ENCODE assay signal across 9 cellular contexts in genomic region chr20:62643521-62644043, GRCh38. TPM values are rescaled to one million over a fixed set of nuclear protein-coding genes. Genes with fewer than 3 reads are reported as not detected.
DNase-seq lines count a peak whose midpoint lies in the region; ATAC-seq, FAIRE-seq and TF ChIP-seq lines count a peak whose summit lies in the region.
"Had no signal": no experiment of that assay in that cellular context is flagged by ENCODE, and none has a peak within 500 bp of the region (broad histone marks: within the 10 kb centered on the region; RNA-seq: fewer than 3 reads in every experiment).

No MANE protein-coding gene starts in this region.

- H3K27me3 Mint-ChIP-seq in glutamatergic neuron (ENCODE audit: unreplicated experiment): peaks cover 20% of the 10 kb centered on the region

- H2AFZ ChIP-seq in SU-DHL-6 (ENCODE audit: low read depth, low read length, severe bottlenecking): no peak overlapping the region

- TF ChIP-seq CTCF in SU-DHL-6 (IDR thresholded peaks at IDR 0.05; ENCODE audit: insufficient read depth, low read length, poor library complexity, severe bottlenecking) (no peak), glutamatergic neuron (IDR thresholded peaks at IDR 0.05; ENCODE audit: partially characterized antibody, unreplicated experiment) (no peak)

- no peak for DNase-seq in H7
- no peak for DNase-seq in glutamatergic neuron
- no peak for DNase-seq in NCI-H82 treated with DMSO at 0.1 percent for 48 hours (lab: John Stamatoyannopoulos, UW; ENCODE audit: unreplicated experiment)
- no peak for DNase-seq in ureter (ENCODE audit: low spot score)
- DNase-seq in urothelium cell line (ENCODE audit: low spot score): no peak
- DNase-seq: NCI-H510A treated with DMSO at 0.1 percent for 48 hours had no signal

- no peaks in the 10 kb centered on the region for H3F3A ChIP-seq in SU-DHL-6 (ENCODE audit: insufficient read depth)

- no peak for FAIRE-seq in urothelium cell line (lab: Jason Lieb, UNC)

- H3K27ac ChIP-seq in SU-DHL-6 (ENCODE audit: low read depth, low read length): no peak overlapping the region
- peak overlapping the region in 13 of 21 experiments; percentile 5 to 74 (median 62) for H3K27ac ChIP-seq in skin epidermis

- peaks cover 17% of the 10 kb centered on the region for H3K9me3 Mint-ChIP-seq in glutamatergic neuron (ENCODE audit: unreplicated experiment)

- 0 out of 2 replicates have a peak, but pooled peaks cover 3% of the 10 kb centered on the region for H4K20me1 ChIP-seq in SU-DHL-6 (ENCODE audit: low read depth, low read length)

- peak overlapping the region; percentile 58 for H3K4me2 ChIP-seq in SU-DHL-6 (ENCODE audit: low read depth, low read length, poor library complexity, severe bottlenecking)

- H3K27me3 ChIP-seq in H7 (ENCODE audit: control insufficient read depth, insufficient read depth, low read length) (peaks cover 31% of the 10 kb centered on the region), SU-DHL-6 (ENCODE audit: low read length) (no peaks in the 10 kb centered on the region; the same call in 1 of the 2 replicates)

- peak overlapping the region; percentile 71 for H3K9ac ChIP-seq in SU-DHL-6 (ENCODE audit: low read length)

- H3K4me3 Mint-ChIP-seq in glutamatergic neuron (ENCODE audit: unreplicated experiment): peak overlapping the region; percentile 76

- ATAC-seq in HG03565 (IDR thresholded peaks at IDR 0.05; ENCODE audit: unreplicated experiment): no peak

- no peaks in the 10 kb centered on the region for H3K36me3 Mint-ChIP-seq in glutamatergic neuron (ENCODE audit: unreplicated experiment)

- H3K36me3 ChIP-seq in H7 (replicated peaks; ENCODE audit: control insufficient read depth, insufficient read depth, low read length) (no peaks in the 10 kb centered on the region), SU-DHL-6 (ENCODE audit: low read length) (no peaks in the 10 kb centered on the region)

- H3K9me2 ChIP-seq in SU-DHL-6 (replicated peaks; ENCODE audit: insufficient read depth, low read length): no peaks in the 10 kb centered on the region

- H3K79me2 ChIP-seq in SU-DHL-6 (ENCODE audit: insufficient read depth, low read length): peaks cover 16% of the 10 kb centered on the region

- peaks cover 25% of the 10 kb centered on the region for H3K4me1 Mint-ChIP-seq in glutamatergic neuron (ENCODE audit: low read depth, unreplicated experiment)

- no peak overlapping the region for H3K27ac Mint-ChIP-seq in glutamatergic neuron (ENCODE audit: unreplicated experiment)

- H3K4me3 ChIP-seq in H7 (ENCODE audit: insufficient read depth, low read depth, low read length) (peak overlapping the region; percentile 69), SU-DHL-6 (ENCODE audit: insufficient read depth, low read length, poor library complexity, severe bottlenecking) (peak overlapping the region; percentile 67), skin epidermis (peak overlapping the region in 6 of 7 experiments; percentile 40 to 55 (median 45))

- H3K9me3 ChIP-seq in SU-DHL-6 (ENCODE audit: insufficient read depth, low read length): no peaks in the 10 kb centered on the region

RNA-seq across cellular contexts. Expression of gene SLCO4A1, which starts 1.3 kb away (rescaled TPM):
- total RNA-seq in H7 (2014; rRNA removed; shearing (Covaris generic)): 14.6 and 18.4 TPM in 2 replicates
- total RNA-seq in glutamatergic neuron (ENCODE audit: unreplicated experiment): 26.5 TPM
- total RNA-seq in ureter: 33.2 TPM
